ENCODE assay signal across 10 cellular contexts in the genomic region with DNA sequence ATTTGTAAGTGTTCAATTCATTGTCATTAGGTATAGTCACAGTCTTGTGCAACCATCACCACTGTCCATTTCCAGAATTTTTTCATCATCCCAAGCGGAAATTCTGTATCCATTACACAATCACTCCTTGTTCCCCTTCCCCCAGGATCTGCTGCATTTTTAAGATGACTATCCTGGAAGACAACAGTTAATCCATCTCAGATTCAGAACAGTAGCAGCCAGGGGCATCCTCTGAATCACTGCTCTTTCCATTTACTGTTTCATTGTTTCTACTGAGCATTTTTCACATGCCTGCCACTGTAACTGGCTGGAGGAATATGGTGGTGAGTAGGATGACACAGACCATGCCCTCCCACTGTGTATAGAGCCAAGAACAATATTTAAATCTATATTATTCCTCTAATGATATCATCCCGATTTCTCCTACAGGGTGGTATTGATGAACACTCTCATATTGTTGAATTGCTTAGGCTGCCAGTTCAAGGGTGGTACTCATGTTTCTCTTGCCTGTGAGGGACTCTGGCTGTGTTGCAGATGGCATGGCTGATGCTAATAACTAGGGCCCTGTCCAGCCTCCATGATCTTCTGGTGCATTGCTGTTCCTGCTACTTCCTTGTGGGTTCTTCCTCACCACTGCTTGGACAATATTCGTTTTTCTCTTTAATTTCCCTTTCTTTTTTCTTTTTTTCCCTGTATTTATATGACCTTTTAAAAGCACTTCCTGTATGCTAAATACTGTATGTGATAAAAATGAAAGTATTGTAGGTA. TPM values are rescaled to one million over a fixed set of nuclear protein-coding genes. Genes with fewer than 3 reads are reported as not detected.
DNase-seq lines count a peak whose midpoint lies in the region; ATAC-seq and TF ChIP-seq lines count a peak whose summit lies in the region.
"Had no signal": no experiment of that assay in that cellular context is flagged by ENCODE, and none has a peak within 500 bp of the region (broad histone marks: within the 10 kb centered on the region; RNA-seq: fewer than 3 reads in every experiment).

No MANE protein-coding gene starts in this region.

- no peak for TF ChIP-seq CTCF in fibroblast of lung (conservative IDR thresholded peaks at IDR 0.05 in 1 of 2, IDR thresholded peaks at IDR 0.05 in 1 of 2; ENCODE audit: low read depth in 1 of 2, low read length in 2 of 2)

- H3K4me3 ChIP-seq in SJSA1, result no peak overlapping the region
- peak overlapping the region; percentile 0 to 19 (median 15) for H3K4me3 ChIP-seq in fibroblast of lung (replicated peaks in 1 of 4; ENCODE audit: control extremely low read depth in 1 of 4, insufficient read depth in 1 of 4, low read depth in 3 of 4, low read length in 4 of 4)
- peak overlapping the region; percentile 50 for H3K4me3 ChIP-seq in skeletal muscle satellite cell (ENCODE audit: low read length)
- H3K4me3 ChIP-seq: cardiac muscle cell, transverse colon had no signal

- no peaks in the 10 kb centered on the region for H3K27me3 ChIP-seq in SJSA1 (replicated peaks)
- H3K27me3 ChIP-seq in fibroblast of lung (ENCODE audit: control insufficient read depth, insufficient read depth, low read length), result no peaks in the 10 kb centered on the region
- H3K27me3 ChIP-seq in skeletal muscle satellite cell (ENCODE audit: control insufficient read depth, insufficient read depth, low read length), result no peaks in the 10 kb centered on the region
- H3K27me3 ChIP-seq: cardiac muscle cell, transverse colon had no signal

- no peak overlapping the region for H2AFZ ChIP-seq in fibroblast of lung (ENCODE audit: low read length)

- H3K79me2 ChIP-seq in fibroblast of lung (ENCODE audit: control insufficient read depth, insufficient read depth, low read length), result peaks cover 40% of the 10 kb centered on the region

- H3K36me3 Mint-ChIP-seq in T-helper 2 cell treated with Interferon-gamma antibody and Interleukin-4, amounts not matched to agents 5 μg/mL and 100 μg/mL, for 36 hours (ENCODE audit: low read depth), result peaks cover 3% of the 10 kb centered on the region

- no peaks in the 10 kb centered on the region for H3K9me3 ChIP-seq in SJSA1 (replicated peaks)
- H3K9me3 ChIP-seq in fibroblast of lung (ENCODE audit: control insufficient read depth, insufficient read depth, low read depth, low read length), result no peaks in the 10 kb centered on the region
- no peaks in the 10 kb centered on the region for H3K9me3 ChIP-seq in skeletal muscle satellite cell (replicated peaks; ENCODE audit: low read length)
- H3K9me3 ChIP-seq: transverse colon had no signal

- no peak for DNase-seq in T-helper 2 cell treated with Interferon-gamma antibody and Interleukin-4, amounts not matched to agents 5 μg/mL and 100 μg/mL, for 36 hours (ENCODE audit: low spot score)
- DNase-seq in T-helper 2 cell (no peak), SJSA1 (ENCODE audit: low read depth in 1 of 2, low spot score in 2 of 2) (peak; percentile 81 to 91), fibroblast of lung (ENCODE audit: low read depth in 2 of 2) (peak; percentile 81 to 95), DMS53 (lab: John Stamatoyannopoulos, UW) (no peak), NCI-H2029 treated with DMSO at 0.1 percent for 48 hours (lab: John Stamatoyannopoulos, UW) (no peak)
- DNase-seq: transverse colon had no signal

- peaks cover 28% of the 10 kb centered on the region for H3K4me1 Mint-ChIP-seq in T-helper 2 cell treated with Interferon-gamma antibody and Interleukin-4, amounts not matched to agents 5 μg/mL and 100 μg/mL, for 36 hours (ENCODE audit: low read depth)

- H3K27ac Mint-ChIP-seq in T-helper 2 cell treated with Interferon-gamma antibody and Interleukin-4, amounts not matched to agents 5 μg/mL and 100 μg/mL, for 36 hours, result peak overlapping the region; percentile 5

- H3K4me1 ChIP-seq in SJSA1 (replicated peaks) (peaks cover 57% of the 10 kb centered on the region), fibroblast of lung (ENCODE audit: control insufficient read depth, extremely low read depth, insufficient read depth, low read length) (peaks cover 20% of the 10 kb centered on the region), skeletal muscle satellite cell (ENCODE audit: control insufficient read depth, insufficient read depth, low read length) (peaks cover 64% of the 10 kb centered on the region)

- peak overlapping the region; percentile 41 for H3K9ac ChIP-seq in fibroblast of lung (ENCODE audit: insufficient read depth, low read length)
- peak overlapping the region; percentile 76 for H3K9ac ChIP-seq in skeletal muscle satellite cell (ENCODE audit: low read depth, low read length)

- H3K27me3 Mint-ChIP-seq in T-helper 2 cell treated with Interferon-gamma antibody and Interleukin-4, amounts not matched to agents 5 μg/mL and 100 μg/mL, for 36 hours (ENCODE audit: low read depth), result no peaks in the 10 kb centered on the region

- H3K4me3 Mint-ChIP-seq in T-helper 2 cell treated with Interferon-gamma antibody and Interleukin-4, amounts not matched to agents 5 μg/mL and 100 μg/mL, for 36 hours, result no peak overlapping the region

- ATAC-seq in HG02571 (IDR thresholded peaks at IDR 0.05; ENCODE audit: unreplicated experiment), result no peak

- H4K20me1 ChIP-seq in fibroblast of lung (ENCODE audit: control insufficient read depth, extremely low read depth, insufficient read depth, low read length), result no peaks in the 10 kb centered on the region

- H3K36me3 ChIP-seq in SJSA1 (peaks cover 5% of the 10 kb centered on the region; the same call in 1 of the 2 replicates), fibroblast of lung (ENCODE audit: control insufficient read depth, insufficient read depth, low read length) (no peaks in the 10 kb centered on the region), skeletal muscle satellite cell (ENCODE audit: insufficient read depth, low read length) (no peaks in the 10 kb centered on the region)
- H3K36me3 ChIP-seq: cardiac muscle cell, transverse colon had no signal

- H3K27ac ChIP-seq in SJSA1, result peak overlapping the region; percentile 96
- peak overlapping the region; percentile 91 for H3K27ac ChIP-seq in fibroblast of lung (ENCODE audit: insufficient read depth, low read length)
- H3K27ac ChIP-seq: cardiac muscle cell, transverse colon had no signal

- H3K9me3 Mint-ChIP-seq in T-helper 2 cell treated with Interferon-gamma antibody and Interleukin-4, amounts not matched to agents 5 μg/mL and 100 μg/mL, for 36 hours, result no peaks in the 10 kb centered on the region

- peak overlapping the region; percentile 79 for H3K4me2 ChIP-seq in fibroblast of lung (ENCODE audit: extremely low read depth, insufficient read depth, low read length)
- H3K4me2 ChIP-seq in skeletal muscle satellite cell (ENCODE audit: low read length), result peak overlapping the region; percentile 75

RNA-seq across cellular contexts. Expression of gene WDFY2, which starts 59.0 kb away (rescaled TPM):
- total RNA-seq in SJSA1 (2014; rRNA removed; shearing (Covaris generic)), result 3.3 and 6.0 TPM in 2 replicates
- total RNA-seq in fibroblast of lung, result 5.9 and 9.2 TPM in 2 replicates
- 4.9 and 5.0 TPM in 2 replicates for polyA plus RNA-seq in fibroblast of lung
- 4.4 and 4.5 TPM in 2 replicates for polyA plus RNA-seq in fibroblast of lung (2012)
- 8.3 and 10.2 TPM in 2 replicates for polyA minus RNA-seq in fibroblast of lung (ENCODE audit: low replicate concordance)
- total RNA-seq in skeletal muscle satellite cell (2012; rRNA removed), result 11.4 and 13.4 TPM in 2 replicates

Comparison
In these comparisons a context has a peak if more than half of its experiments do, and no peak if none do; other contexts are left out.
1. DNase-seq: peak in SJSA1 (2 of 2) and fibroblast of lung (2 of 2); none in T-helper 2 cell treated with Interferon-gamma antibody and Interleukin-4, amounts not matched to agents 5 μg/mL and 100 μg/mL, for 36 hours (single experiment), T-helper 2 cell (0 of 5), DMS53 (single experiment) and NCI-H2029 treated with DMSO at 0.1 percent for 48 hours (single experiment).